26 cellular contexts compared by ENCODE assay signal in genomic region chr1:75310067-75310466, GRCh38.
DNase-seq lines count a peak whose midpoint lies in the region; ATAC-seq and TF ChIP-seq lines count a peak whose summit lies in the region.
"Had no signal": no experiment of that assay in that cellular context is flagged by ENCODE, and none has a peak within 500 bp of the region (broad histone marks: within the 10 kb centered on the region; RNA-seq: fewer than 3 reads in every experiment).

No MANE protein-coding gene starts in this region.

- CTCF ChIA-PET in activated CD8-positive, alpha-beta T cell treated with anti-CD3 and anti-CD28 coated beads for 36 hours (lab: Charles Lee) = no interaction called here
- CTCF ChIA-PET in activated CD8-positive, alpha-beta T cell treated with anti-CD3 and anti-CD28 coated beads, Interleukin-2, amount 10 ng/mL, durations not matched to agents 7 days and 5 days (lab: Charles Lee) = no interaction called here

- no peaks in the 10 kb centered on the region for H3K27me3 Mint-ChIP-seq in activated CD8-positive, alpha-beta T cell treated with anti-CD3 and anti-CD28 coated beads for 36 hours
- no peaks in the 10 kb centered on the region for H3K27me3 Mint-ChIP-seq in activated CD8-positive, alpha-beta T cell treated with anti-CD3 and anti-CD28 coated beads, Interleukin-2, amount 10 ng/mL, durations not matched to agents 7 days and 5 days (ENCODE audit: low read depth)
- H3K27me3 Mint-ChIP-seq: central memory CD8-positive, alpha-beta T cell; stimulated activated naive CD8-positive, alpha-beta T cell treated with anti-CD3 and anti-CD28 coated beads, Interleukin-15, amount 100 ng/mL, for 72 hours had no signal

- H3K4me1 Mint-ChIP-seq in activated CD8-positive, alpha-beta T cell treated with anti-CD3 and anti-CD28 coated beads for 36 hours (ENCODE audit: low read depth) = no peaks in the 10 kb centered on the region
- peaks cover 4% of the 10 kb centered on the region for H3K4me1 Mint-ChIP-seq in activated CD8-positive, alpha-beta T cell treated with anti-CD3 and anti-CD28 coated beads, Interleukin-2, amount 10 ng/mL, durations not matched to agents 7 days and 5 days (ENCODE audit: low read depth)
- H3K4me1 Mint-ChIP-seq: activated B cell treated with CpG ODN at 0.5 μM for 24 hours; central memory CD8-positive, alpha-beta T cell; naive thymus-derived CD4-positive, alpha-beta T cell; stimulated activated naive CD8-positive, alpha-beta T cell treated with anti-CD3 and anti-CD28 coated beads, Interleukin-15, amount 100 ng/mL, for 72 hours had no signal

- ATAC-seq in activated CD8-positive, alpha-beta T cell treated with anti-CD3 and anti-CD28 coated beads for 36 hours = no peak
- ATAC-seq in activated CD8-positive, alpha-beta T cell treated with anti-CD3 and anti-CD28 coated beads, Interleukin-2, amount 10 ng/mL, durations not matched to agents 7 days and 5 days = no peak
- ATAC-seq in HG03354 (IDR thresholded peaks at IDR 0.05; ENCODE audit: poor library complexity, severe bottlenecking, unreplicated experiment) = no peak
- ATAC-seq: left cardiac atrium; naive thymus-derived CD4-positive, alpha-beta T cell; Panc1; stimulated activated naive CD8-positive, alpha-beta T cell treated with anti-CD3 and anti-CD28 coated beads, Interleukin-15, amount 100 ng/mL, for 72 hours had no signal

- no peak for TF ChIP-seq CTCF in activated CD8-positive, alpha-beta T cell treated with anti-CD3 and anti-CD28 coated beads for 36 hours (IDR thresholded peaks at IDR 0.05)

- POLR2A ChIA-PET in activated CD8-positive, alpha-beta T cell treated with anti-CD3 and anti-CD28 coated beads for 36 hours (lab: Charles Lee) = no interaction called here
- POLR2A ChIA-PET in activated CD8-positive, alpha-beta T cell treated with anti-CD3 and anti-CD28 coated beads, Interleukin-2, amount 10 ng/mL, durations not matched to agents 7 days and 5 days (lab: Charles Lee) = no interaction called here

- DNase-seq in activated CD8-positive, alpha-beta T cell treated with anti-CD3 and anti-CD28 coated beads for 36 hours = peak; percentile 12
- DNase-seq in activated CD8-positive, alpha-beta T cell treated with anti-CD3 and anti-CD28 coated beads, Interleukin-2, amount 10 ng/mL, durations not matched to agents 7 days and 5 days = no peak
- peak; percentile 2 for DNase-seq in RPMI7951 (ENCODE audit: low read depth)
- peak; percentile 6 for DNase-seq in dermis blood vessel endothelial cell
- DNase-seq in non-pigmented ciliary epithelial cell (ENCODE audit: low read depth) = peak; percentile 4
- DNase-seq in SIG-M5 (lab: John Stamatoyannopoulos, UW) = no peak
- DNase-seq in NCI-H1694 treated with DMSO at 0.1 percent for 48 hours (lab: John Stamatoyannopoulos, UW) = no peak
- DNase-seq: 8988T; activated B cell treated with CpG ODN at 0.5 μM for 24 hours; activated CD4-positive, alpha-beta T cell treated with anti-CD3 and anti-CD28 coated beads, Interleukin-2, amount 50 U/mL, for 48 hours; activated effector memory CD4-positive, alpha-beta T cell treated with Interleukin-2 at 50 U/mL for 16 hours; amniotic stem cell; DMS79 treated with DMSO at 0.1 percent for 48 hours; left cardiac atrium; naive thymus-derived CD4-positive, alpha-beta T cell; NCI-H1105; NCI-H2081 treated with DMSO at 0.1 percent for 48 hours; NCI-H510A; spleen; stimulated activated CD4-positive, alpha-beta T cell treated with anti-CD3 and anti-CD28 coated beads, Interleukin-4, amount 100 ng/mL, for 4 hours; stimulated activated naive CD8-positive, alpha-beta T cell treated with anti-CD3 and anti-CD28 coated beads, Interleukin-15, amount 100 ng/mL, for 72 hours; T-helper 2 cell; trophoblast cell had no signal

- intact Hi-C loops in activated CD8-positive, alpha-beta T cell treated with anti-CD3 and anti-CD28 coated beads for 36 hours (cut with micrococcal nuclease) = no loop called here

- H3K27ac Mint-ChIP-seq in activated CD8-positive, alpha-beta T cell treated with anti-CD3 and anti-CD28 coated beads for 36 hours = no peak overlapping the region
- H3K27ac Mint-ChIP-seq in activated CD8-positive, alpha-beta T cell treated with anti-CD3 and anti-CD28 coated beads, Interleukin-2, amount 10 ng/mL, durations not matched to agents 7 days and 5 days = no peak overlapping the region
- H3K27ac Mint-ChIP-seq: activated B cell treated with CpG ODN at 0.5 μM for 24 hours; naive thymus-derived CD4-positive, alpha-beta T cell; stimulated activated naive CD8-positive, alpha-beta T cell treated with anti-CD3 and anti-CD28 coated beads, Interleukin-15, amount 100 ng/mL, for 72 hours had no signal

- H3K9me3 Mint-ChIP-seq in activated CD8-positive, alpha-beta T cell treated with anti-CD3 and anti-CD28 coated beads for 36 hours = no peaks in the 10 kb centered on the region
- H3K9me3 Mint-ChIP-seq in activated CD8-positive, alpha-beta T cell treated with anti-CD3 and anti-CD28 coated beads, Interleukin-2, amount 10 ng/mL, durations not matched to agents 7 days and 5 days (ENCODE audit: insufficient read depth) = no peaks in the 10 kb centered on the region
- H3K9me3 Mint-ChIP-seq: activated B cell treated with CpG ODN at 0.5 μM for 24 hours; central memory CD8-positive, alpha-beta T cell; stimulated activated naive CD8-positive, alpha-beta T cell treated with anti-CD3 and anti-CD28 coated beads, Interleukin-15, amount 100 ng/mL, for 72 hours had no signal

- H3K36me3 Mint-ChIP-seq in activated CD8-positive, alpha-beta T cell treated with anti-CD3 and anti-CD28 coated beads for 36 hours (ENCODE audit: low read depth) = no peaks in the 10 kb centered on the region
- H3K36me3 Mint-ChIP-seq in activated CD8-positive, alpha-beta T cell treated with anti-CD3 and anti-CD28 coated beads, Interleukin-2, amount 10 ng/mL, durations not matched to agents 7 days and 5 days (ENCODE audit: low read depth) = no peaks in the 10 kb centered on the region
- H3K36me3 Mint-ChIP-seq: naive thymus-derived CD4-positive, alpha-beta T cell had no signal

- H3K4me3 Mint-ChIP-seq in activated CD8-positive, alpha-beta T cell treated with anti-CD3 and anti-CD28 coated beads for 36 hours = no peak overlapping the region
- no peak overlapping the region for H3K4me3 Mint-ChIP-seq in activated CD8-positive, alpha-beta T cell treated with anti-CD3 and anti-CD28 coated beads, Interleukin-2, amount 10 ng/mL, durations not matched to agents 7 days and 5 days
- H3K4me3 Mint-ChIP-seq: activated B cell treated with CpG ODN at 0.5 μM for 24 hours; central memory CD8-positive, alpha-beta T cell; naive thymus-derived CD4-positive, alpha-beta T cell; stimulated activated naive CD8-positive, alpha-beta T cell treated with anti-CD3 and anti-CD28 coated beads, Interleukin-15, amount 100 ng/mL, for 72 hours had no signal

Comparison
In these comparisons a context has a peak if more than half of its experiments do, and no peak if none do; other contexts are left out.
1. DNase-seq: peak in activated CD8-positive, alpha-beta T cell treated with anti-CD3 and anti-CD28 coated beads for 36 hours (single experiment), RPMI7951 (single experiment), dermis blood vessel endothelial cell (single experiment) and non-pigmented ciliary epithelial cell (single experiment); none in activated CD8-positive, alpha-beta T cell treated with anti-CD3 and anti-CD28 coated beads, Interleukin-2, amount 10 ng/mL, durations not matched to agents 7 days and 5 days (single experiment), SIG-M5 (single experiment) and NCI-H1694 treated with DMSO at 0.1 percent for 48 hours (single experiment).